Comparison of ENCODE assay signal across 3 cellular contexts in genomic region chr11:65380460-65381126, GRCh38.
TF ChIP-seq lines count a peak whose summit lies in the region.

No MANE protein-coding gene starts in this region.

TF ChIP-seq in SK-N-SH, 30 proteins besides CTCF, POLR2A, EP300 and RAD21:
- TF ChIP-seq USF2 (IDR thresholded peaks at IDR 0.05; ENCODE audit: borderline replicate concordance, low read depth, low read length) (no peak), MXI1 (IDR thresholded peaks at IDR 0.05; ENCODE audit: low read depth, low read length) (no peak), JUND (IDR thresholded peaks at IDR 0.05) (no peak), RFX5 (IDR thresholded peaks at IDR 0.05; ENCODE audit: low read length) (no peak), IRF3 (IDR thresholded peaks at IDR 0.05; ENCODE audit: low read depth, low read length) (no peak), TAF1 (IDR thresholded peaks at IDR 0.05; ENCODE audit: borderline replicate concordance, low read depth, low read length) (no peak), TEAD4 (IDR thresholded peaks at IDR 0.05; ENCODE audit: borderline replicate concordance, insufficient read depth) (no peak), SMC3 (IDR thresholded peaks at IDR 0.05; ENCODE audit: low read depth, low read length) (no peak), NRF1 (IDR thresholded peaks at IDR 0.05; ENCODE audit: low read depth, low read length) (no peak), PBX3 (IDR thresholded peaks at IDR 0.05) (no peak), GABPA (IDR thresholded peaks at IDR 0.05; ENCODE audit: low read depth) (no peak), YY1 (IDR thresholded peaks at IDR 0.05; ENCODE audit: low read depth) (no peak), NFIC (IDR thresholded peaks at IDR 0.05; ENCODE audit: borderline replicate concordance) (no peak), FOSL2 (IDR thresholded peaks at IDR 0.05; ENCODE audit: borderline replicate concordance, low read depth) (no peak), CHD2 (IDR thresholded peaks at IDR 0.05; ENCODE audit: low read length, partially characterized antibody) (no peak), RCOR1 (IDR thresholded peaks at IDR 0.05; ENCODE audit: low read length) (no peak), GATA2 (CRISPR knock-in tag; IDR thresholded peaks at IDR 0.05) (no peak), TCF12 (IDR thresholded peaks at IDR 0.05) (no peak)

TF ChIP-seq in SK-N-SH treated with all-trans-retinoic acid at 6 μM for 48 hours, 23 proteins besides CTCF, POLR2A, EP300 and RAD21:
- TF ChIP-seq TCF4 (CRISPR knock-in tag; IDR thresholded peaks at IDR 0.05; ENCODE audit: borderline replicate concordance) (no peak), ZFP30 (CRISPR knock-in tag; IDR thresholded peaks at IDR 0.05) (no peak), TOX (CRISPR knock-in tag; IDR thresholded peaks at IDR 0.05; ENCODE audit: borderline replicate concordance) (no peak), RARB (CRISPR knock-in tag; IDR thresholded peaks at IDR 0.05) (no peak), ZNF70 (CRISPR knock-in tag; IDR thresholded peaks at IDR 0.05) (no peak), POU6F1 (CRISPR knock-in tag; IDR thresholded peaks at IDR 0.05; ENCODE audit: borderline replicate concordance, low read depth) (no peak), GLIS3 (CRISPR knock-in tag; IDR thresholded peaks at IDR 0.05) (no peak), SNAI2 (CRISPR knock-in tag; IDR thresholded peaks at IDR 0.05) (no peak), PPARA (CRISPR knock-in tag; IDR thresholded peaks at IDR 0.05; ENCODE audit: borderline replicate concordance) (no peak), PATZ1 (CRISPR knock-in tag; IDR thresholded peaks at IDR 0.05; ENCODE audit: borderline replicate concordance) (no peak), ISL1 (CRISPR knock-in tag; IDR thresholded peaks at IDR 0.05) (no peak), ESRRG (CRISPR knock-in tag; IDR thresholded peaks at IDR 0.05) (no peak), ZNF8 (CRISPR knock-in tag; IDR thresholded peaks at IDR 0.05) (no peak), ARNTL (CRISPR knock-in tag; IDR thresholded peaks at IDR 0.05; ENCODE audit: borderline replicate concordance, low read depth) (no peak), CSDC2 (CRISPR knock-in tag; IDR thresholded peaks at IDR 0.05) (no peak), TSHZ2 (CRISPR knock-in tag; IDR thresholded peaks at IDR 0.05) (no peak), CSRNP3 (CRISPR knock-in tag; IDR thresholded peaks at IDR 0.05) (no peak), ZC3H10 (CRISPR knock-in tag; IDR thresholded peaks at IDR 0.05) (no peak)

TF ChIP-seq in H1, 55 proteins besides CTCF, POLR2A, EP300 and RAD21:
- TF ChIP-seq GABPA (IDR thresholded peaks at IDR 0.05; ENCODE audit: borderline replicate concordance, insufficient read depth, low read length) = no peak
- TF ChIP-seq RBBP5 (IDR thresholded peaks at IDR 0.05; ENCODE audit: borderline replicate concordance, low read depth, low read length) = no peak
- no peak for TF ChIP-seq SAP30 (IDR thresholded peaks at IDR 0.05; ENCODE audit: insufficient read depth, insufficient replicate concordance, low read length)
- no peak for TF ChIP-seq MAFK (IDR thresholded peaks at IDR 0.05; ENCODE audit: low read depth, low read length)
- TF ChIP-seq ASH2L (IDR thresholded peaks at IDR 0.05; ENCODE audit: low read length) = no peak
- no peak for TF ChIP-seq NRF1 (IDR thresholded peaks at IDR 0.05; ENCODE audit: low read depth, low read length)
- TF ChIP-seq GTF2F1 (IDR thresholded peaks at IDR 0.05; ENCODE audit: borderline replicate concordance, low read depth, low read length) = no peak
- TF ChIP-seq BACH1 (IDR thresholded peaks at IDR 0.05; ENCODE audit: low read length) = no peak
- no peak for TF ChIP-seq SIN3A (conservative IDR thresholded peaks at IDR 0.05 in 1 of 2, IDR thresholded peaks at IDR 0.05 in 1 of 2; ENCODE audit: low read depth in 1 of 2, low read length in 2 of 2)
- no peak for TF ChIP-seq HDAC6 (IDR thresholded peaks at IDR 0.05; ENCODE audit: low read depth, low read length)
- no peak for TF ChIP-seq TAF7 (optimal IDR thresholded peaks at IDR 0.05; ENCODE audit: borderline replicate concordance, low read depth, low read length)
- TF ChIP-seq POU5F1 (IDR thresholded peaks at IDR 0.05; ENCODE audit: low read depth, low read length) = no peak
